In genomic region chrX:145609951-145610511, GRCh38 we compare ENCODE assay signal across 24 cellular contexts.
DNase-seq lines count a peak whose midpoint lies in the region; TF ChIP-seq lines count a peak whose summit lies in the region.
"Had no signal": no experiment of that assay in that cellular context is flagged by ENCODE, and none has a peak within 500 bp of the region (broad histone marks: within the 10 kb centered on the region; RNA-seq: fewer than 3 reads in every experiment).

No MANE protein-coding gene starts in this region.

- H3K4me3 Mint-ChIP-seq in activated T-helper 2 cell treated with anti-CD3 and anti-CD28 coated beads, Interferon-gamma antibody, Interleukin-2, Interleukin-4, amounts not matched to agents 10 μg/mL and 5 μg/mL and 100 μg/mL, durations not matched to agents 14 hours and 24 hours and 36 hours (ENCODE audit: low read depth): no peak overlapping the region
- H3K4me3 Mint-ChIP-seq: endodermal cell; natural killer cell treated with Interleukin-12 subunit alpha and Interleukin-12 subunit beta and Interleukin-15 and Interleukin-18, amount 100 ng/mL, for 72 hours; T-helper 1 cell treated with Interleukin-12 subunit alpha and Interleukin-12 subunit beta and Interleukin-4 antibody, amounts not matched to agents 30 μg/mL and 1 μg/mL, for 36 hours had no signal

- H3K4ac ChIP-seq in mesenchymal stem cell (ENCODE audit: low read depth in 1 of 2, low read length in 2 of 2): no peak overlapping the region

- H3K27ac ChIP-seq in mesenchymal stem cell (ENCODE audit: low read length, poor library complexity, severe bottlenecking): peak overlapping the region; percentile 81
- no peak overlapping the region for H3K27ac ChIP-seq in coronary artery
- H3K27ac ChIP-seq: gastrocnemius medialis, tibial nerve, VCaP had no signal

- 21% methylated on average over 4 of the region's 6 CpGs for WGBS in mesenchymal stem cell

- intact Hi-C loops in activated T-helper 2 cell treated with anti-CD3 and anti-CD28 coated beads, Interferon-gamma antibody, Interleukin-2, Interleukin-4, amounts not matched to agents 10 μg/mL and 5 μg/mL and 100 μg/mL, durations not matched to agents 14 hours and 24 hours and 36 hours (cut with micrococcal nuclease): no loop called here

- H3K79me1 ChIP-seq in mesenchymal stem cell (replicated peaks; ENCODE audit: low read length, poor library complexity, severe bottlenecking): no peaks in the 10 kb centered on the region

- no peak overlapping the region for H2BK120ac ChIP-seq in mesenchymal stem cell (ENCODE audit: low read depth, low read length)

- H3K4me1 ChIP-seq in mesenchymal stem cell (ENCODE audit: control insufficient read depth, insufficient read depth, low read depth, low read length): no peaks in the 10 kb centered on the region
- H3K4me1 ChIP-seq: gastrocnemius medialis, tibial nerve had no signal

- DNase-seq in Caki2 (ENCODE audit: low read depth) (peak; percentile 72), RKO (ENCODE audit: low spot score) (peak; percentile 50), choroid plexus epithelial cell (ENCODE audit: low read depth) (peak; percentile 12), mesenchymal stem cell (peak; percentile 1), coronary artery (ENCODE audit: low spot score) (no peak), HPDE6-E6E7 (ENCODE audit: extremely low spot score) (no peak)
- no peak for DNase-seq in activated CD8-positive, alpha-beta memory T cell treated with anti-CD3 and anti-CD28 coated beads for 24 hours
- DNase-seq in activated T-helper 2 cell treated with anti-CD3 and anti-CD28 coated beads, Interferon-gamma antibody, Interleukin-2, Interleukin-4, amounts not matched to agents 10 μg/mL and 5 μg/mL and 100 μg/mL, durations not matched to agents 14 hours and 24 hours and 36 hours (ENCODE audit: low spot score): no peak
- DNase-seq: activated CD4-positive, alpha-beta T cell treated with anti-CD3 and anti-CD28 coated beads, Interleukin-2, amount 50 U/mL, for 48 hours; activated naive CD4-positive, alpha-beta T cell treated with Interleukin-2 at 50 U/mL for 16 hours; activated T-cell treated with anti-CD3 and anti-CD28 coated beads for 4 hours; endodermal cell; gastrocnemius medialis; GDM1; NCI-H1092; NCI-H526; SIG-M5; stimulated activated CD4-positive, alpha-beta T cell treated with anti-CD3 and anti-CD28 coated beads, Interleukin-2, amount 100 ng/mL, for 24 hours; stimulated activated naive CD8-positive, alpha-beta T cell treated with anti-CD3 and anti-CD28 coated beads, Interleukin-15, Interleukin-2, amounts not matched to agents 100 U/mL and 50 U/mL, for 24 hours had no signal

- no peak overlapping the region for H4K8ac ChIP-seq in mesenchymal stem cell (ENCODE audit: low read length)

- no peak overlapping the region for H2AFZ ChIP-seq in mesenchymal stem cell (ENCODE audit: low read depth, low read length)

- no peak overlapping the region for H3K18ac ChIP-seq in mesenchymal stem cell (ENCODE audit: low read depth in 1 of 2, low read length in 2 of 2)

- H2BK5ac ChIP-seq in mesenchymal stem cell (ENCODE audit: low read depth, low read length, poor library complexity, severe bottlenecking): no peak overlapping the region

- no peak overlapping the region for H2BK12ac ChIP-seq in mesenchymal stem cell (ENCODE audit: low read length in 2 of 2)

- peaks cover 16% of the 10 kb centered on the region for H3K9me3 Mint-ChIP-seq in activated T-helper 2 cell treated with anti-CD3 and anti-CD28 coated beads, Interferon-gamma antibody, Interleukin-2, Interleukin-4, amounts not matched to agents 10 μg/mL and 5 μg/mL and 100 μg/mL, durations not matched to agents 14 hours and 24 hours and 36 hours

- in situ Hi-C loops in Caki2 (cut with HindIII; ENCODE audit: low pct_unique_long_range_greater_than_20kb, low sequenced_read_pairs): no loop called here

- no peak overlapping the region for H2BK15ac ChIP-seq in mesenchymal stem cell (ENCODE audit: low read depth, poor library complexity, severe bottlenecking)

- H3K4me3 ChIP-seq in choroid plexus epithelial cell (ENCODE audit: low read depth, low read length): no peak overlapping the region
- no peak overlapping the region for H3K4me3 ChIP-seq in mesenchymal stem cell (ENCODE audit: insufficient read depth in 1 of 2, low read depth in 1 of 2, low read length in 2 of 2)
- no peak overlapping the region for H3K4me3 ChIP-seq in coronary artery
- H3K4me3 ChIP-seq: gastrocnemius medialis, K562, tibial nerve had no signal

- H3K4me2 ChIP-seq in mesenchymal stem cell (ENCODE audit: low read length, poor library complexity, severe bottlenecking): no peak overlapping the region

- H3K14ac ChIP-seq in mesenchymal stem cell (ENCODE audit: low read length in 2 of 2): no peak overlapping the region

- no peaks in the 10 kb centered on the region for H3K36me3 Mint-ChIP-seq in activated T-helper 2 cell treated with anti-CD3 and anti-CD28 coated beads, Interferon-gamma antibody, Interleukin-2, Interleukin-4, amounts not matched to agents 10 μg/mL and 5 μg/mL and 100 μg/mL, durations not matched to agents 14 hours and 24 hours and 36 hours (ENCODE audit: low read depth)
- H3K36me3 Mint-ChIP-seq: natural killer cell treated with Interleukin-12 subunit alpha and Interleukin-12 subunit beta and Interleukin-15 and Interleukin-18, amount 100 ng/mL, for 72 hours had no signal

- no peak overlapping the region for H3K23ac ChIP-seq in mesenchymal stem cell (ENCODE audit: low read length in 2 of 2)

- H3K27ac Mint-ChIP-seq in activated T-helper 2 cell treated with anti-CD3 and anti-CD28 coated beads, Interferon-gamma antibody, Interleukin-2, Interleukin-4, amounts not matched to agents 10 μg/mL and 5 μg/mL and 100 μg/mL, durations not matched to agents 14 hours and 24 hours and 36 hours: no peak overlapping the region
- H3K27ac Mint-ChIP-seq: endodermal cell; natural killer cell treated with Interleukin-12 subunit alpha and Interleukin-12 subunit beta and Interleukin-15 and Interleukin-18, amount 100 ng/mL, for 72 hours; T-helper 1 cell treated with Interleukin-12 subunit alpha and Interleukin-12 subunit beta and Interleukin-4 antibody, amounts not matched to agents 30 μg/mL and 1 μg/mL, for 36 hours had no signal

- H3K9ac ChIP-seq in mesenchymal stem cell (ENCODE audit: low read length): no peak overlapping the region

- TF ChIP-seq CTCF in choroid plexus epithelial cell (conservative IDR thresholded peaks at IDR 0.05; ENCODE audit: low read depth, low read length) (no peak), coronary artery (IDR thresholded peaks at IDR 0.05) (no peak)

- H3K9me3 ChIP-seq in mesenchymal stem cell (ENCODE audit: control insufficient read depth, low read length): peaks cover 2% of the 10 kb centered on the region
- H3K9me3 ChIP-seq: gastrocnemius medialis, tibial nerve had no signal

- H2AK5ac ChIP-seq in mesenchymal stem cell (ENCODE audit: low read length, severe bottlenecking): no peak overlapping the region

- no peak overlapping the region for H4K91ac ChIP-seq in mesenchymal stem cell (ENCODE audit: low read length)

- H3K36me3 ChIP-seq in mesenchymal stem cell (ENCODE audit: control insufficient read depth in 1 of 2, insufficient read depth in 2 of 2, low read depth in 1 of 2, low read length in 2 of 2): no peaks in the 10 kb centered on the region
- H3K36me3 ChIP-seq: gastrocnemius medialis, tibial nerve had no signal

- no peaks in the 10 kb centered on the region for H3K4me1 Mint-ChIP-seq in activated T-helper 2 cell treated with anti-CD3 and anti-CD28 coated beads, Interferon-gamma antibody, Interleukin-2, Interleukin-4, amounts not matched to agents 10 μg/mL and 5 μg/mL and 100 μg/mL, durations not matched to agents 14 hours and 24 hours and 36 hours (ENCODE audit: low read depth)
- H3K4me1 Mint-ChIP-seq: endodermal cell had no signal

- no peaks in the 10 kb centered on the region for H3K27me3 ChIP-seq in mesenchymal stem cell (ENCODE audit: control insufficient read depth in 1 of 2, insufficient read depth in 1 of 2, low read length in 2 of 2)
- H3K27me3 ChIP-seq: gastrocnemius medialis, tibial nerve had no signal

- no peaks in the 10 kb centered on the region for H3K27me3 Mint-ChIP-seq in activated T-helper 2 cell treated with anti-CD3 and anti-CD28 coated beads, Interferon-gamma antibody, Interleukin-2, Interleukin-4, amounts not matched to agents 10 μg/mL and 5 μg/mL and 100 μg/mL, durations not matched to agents 14 hours and 24 hours and 36 hours (ENCODE audit: low read depth)
- H3K27me3 Mint-ChIP-seq: natural killer cell treated with Interleukin-12 subunit alpha and Interleukin-12 subunit beta and Interleukin-15 and Interleukin-18, amount 100 ng/mL, for 72 hours had no signal

Comparison
In these comparisons a context has a peak if more than half of its experiments do, and no peak if none do; other contexts are left out.
1. DNase-seq: peak in Caki2 (single experiment), RKO (single experiment), choroid plexus epithelial cell (single experiment) and mesenchymal stem cell (single experiment); none in activated CD8-positive, alpha-beta memory T cell treated with anti-CD3 and anti-CD28 coated beads for 24 hours (single experiment), coronary artery (single experiment), activated T-helper 2 cell treated with anti-CD3 and anti-CD28 coated beads, Interferon-gamma antibody, Interleukin-2, Interleukin-4, amounts not matched to agents 10 μg/mL and 5 μg/mL and 100 μg/mL, durations not matched to agents 14 hours and 24 hours and 36 hours (single experiment) and HPDE6-E6E7 (single experiment).